In genomic region chr10:129031233-129032150, GRCh38 we compare ENCODE assay signal across 9 cellular contexts.
A peak's percentile ranks its signal among the peaks of the same experiment; 100 is the strongest.
DNase-seq lines count a peak whose midpoint lies in the region; ATAC-seq and TF ChIP-seq lines count a peak whose summit lies in the region.
"Had no signal": no experiment of that assay in that cellular context is flagged by ENCODE, and none has a peak within 500 bp of the region (broad histone marks: within the 10 kb centered on the region; RNA-seq: fewer than 3 reads in every experiment).

No MANE protein-coding gene starts in this region.

- peaks cover 37% of the 10 kb centered on the region for H3K4me1 Mint-ChIP-seq in GM23338

- H3K4me1 ChIP-seq in DND-41 (ENCODE audit: insufficient read depth, low read length) (peaks cover 54% of the 10 kb centered on the region), GM23338 (ENCODE audit: insufficient read depth) (peaks cover 16% of the 10 kb centered on the region; the same call in 1 of the 2 replicates)

- H3K27ac ChIP-seq in DND-41 (ENCODE audit: low read length) (peak overlapping the region; percentile 78), GM23338 (ENCODE audit: low read depth) (no peak overlapping the region)

- H3K9me3 Mint-ChIP-seq in GM23338: no peaks in the 10 kb centered on the region
- H3K9me3 Mint-ChIP-seq: T-helper 1 cell treated with Interleukin-12 subunit alpha and Interleukin-12 subunit beta and Interleukin-4 antibody, amounts not matched to agents 30 μg/mL and 1 μg/mL, for 36 hours had no signal

- TF ChIP-seq CTCF in DND-41 (IDR thresholded peaks at IDR 0.05; ENCODE audit: borderline replicate concordance, extremely low read depth, low read length, poor library complexity, severe bottlenecking) (peak; percentile 99), GM23338 (conservative IDR thresholded peaks at IDR 0.05; ENCODE audit: low read depth in 2 of 2) (peak; percentile 94 to 96), omental fat pad (IDR thresholded peaks at IDR 0.05) (peak in 2 of 3 donors; percentile 49 to 78)

- H3K36me3 ChIP-seq in DND-41 (ENCODE audit: insufficient read depth, low read length) (no peaks in the 10 kb centered on the region), GM23338 (ENCODE audit: insufficient read depth) (no peaks in the 10 kb centered on the region)

- H3K9ac ChIP-seq in DND-41 (ENCODE audit: low read depth, low read length): peak overlapping the region; percentile 33

- H3K4me2 ChIP-seq in DND-41 (ENCODE audit: insufficient read depth, low read length): peak overlapping the region; percentile 46
- H3K4me2 ChIP-seq in GM23338: no peak overlapping the region

- no peaks in the 10 kb centered on the region for H3K9me3 ChIP-seq in DND-41 (ENCODE audit: insufficient read depth, low read length, severe bottlenecking)

- H3K27me3 ChIP-seq in DND-41 (ENCODE audit: insufficient read depth, low read length, poor library complexity) (no peaks in the 10 kb centered on the region), GM23338 (ENCODE audit: insufficient read depth) (no peaks in the 10 kb centered on the region)

- H3K4me3 Mint-ChIP-seq in GM23338: no peak overlapping the region
- H3K4me3 Mint-ChIP-seq: T-helper 1 cell treated with Interleukin-12 subunit alpha and Interleukin-12 subunit beta and Interleukin-4 antibody, amounts not matched to agents 30 μg/mL and 1 μg/mL, for 36 hours had no signal

- H2AFZ ChIP-seq in DND-41 (ENCODE audit: low read depth, low read length) (peak overlapping the region; percentile 38), GM23338 (peak overlapping the region; percentile 4; the same call in 1 of the 2 replicates)

- H3K79me2 ChIP-seq in DND-41 (ENCODE audit: insufficient read depth, low read length) (no peaks in the 10 kb centered on the region), GM23338 (replicated peaks; ENCODE audit: insufficient read depth) (no peaks in the 10 kb centered on the region)

- H3K27ac Mint-ChIP-seq in GM23338: no peak overlapping the region
- H3K27ac Mint-ChIP-seq: T-helper 1 cell treated with Interleukin-12 subunit alpha and Interleukin-12 subunit beta and Interleukin-4 antibody, amounts not matched to agents 30 μg/mL and 1 μg/mL, for 36 hours had no signal

- no peaks in the 10 kb centered on the region for H3K9me2 ChIP-seq in GM23338 (ENCODE audit: insufficient read depth)

- ATAC-seq in DND-41 (ENCODE audit: insufficient read depth, low read depth) (peak; percentile 62), GM23338 (peak; percentile 99), omental fat pad (ENCODE audit: low FRiP score) (peak; percentile 81), HG03457 (IDR thresholded peaks at IDR 0.05; ENCODE audit: unreplicated experiment) (no peak)

- peaks cover 2% of the 10 kb centered on the region for H3K27me3 Mint-ChIP-seq in GM23338 (ENCODE audit: insufficient read depth, low read depth, poor library complexity)

- no peaks in the 10 kb centered on the region for H3K36me3 Mint-ChIP-seq in GM23338 (ENCODE audit: low read depth)

- no peaks in the 10 kb centered on the region for H3F3A ChIP-seq in GM23338 (replicated peaks; ENCODE audit: low read depth)

- H3K4me3 ChIP-seq in DND-41 (ENCODE audit: low read depth in 1 of 2, low read length in 2 of 2) (peak overlapping the region in 1 of 2 experiments; percentile 26; a peak in 1 of 4 replicates), GM23338 (no peak overlapping the region)

- H4K20me1 ChIP-seq in DND-41 (ENCODE audit: insufficient read depth, low read length) (no peaks in the 10 kb centered on the region), GM23338 (replicated peaks; ENCODE audit: insufficient read depth) (no peaks in the 10 kb centered on the region)

- DNase-seq in DND-41: peak; percentile 72
- peak; percentile 80 for DNase-seq in GM23338 (ENCODE audit: low spot score)
- peak; percentile 55 for DNase-seq in NCI-H345 (lab: John Stamatoyannopoulos, UW)
- peak; percentile 77 for DNase-seq in activated CD8-positive, alpha-beta memory T cell treated with anti-CD3 and anti-CD28 coated beads, Interleukin-2, amount 50 U/mL, for 48 hours
- peak; percentile 2 for DNase-seq in fibroblast of peridontal ligament (ENCODE audit: extremely low read depth)
- DNase-seq in omental fat pad (ENCODE audit: low spot score): no peak
- no peak for DNase-seq in A172 (ENCODE audit: low spot score)

TF ChIP-seq in GM23338, 12 proteins besides CTCF, POLR2A, EP300 and RAD21 (continues in another document):
- no peak for TF ChIP-seq REST (IDR thresholded peaks at IDR 0.05; ENCODE audit: unreplicated experiment)
- TF ChIP-seq JUNB (IDR thresholded peaks at IDR 0.05; ENCODE audit: unreplicated experiment): no peak
- no peak for TF ChIP-seq ZNF331 (CRISPR knock-in tag; IDR thresholded peaks at IDR 0.05; ENCODE audit: low read depth)
- TF ChIP-seq EZH2phosphoT487 (IDR thresholded peaks at IDR 0.05; ENCODE audit: unreplicated experiment): no peak
- TF ChIP-seq NANOG (IDR thresholded peaks at IDR 0.05; ENCODE audit: borderline replicate concordance): no peak
- TF ChIP-seq POLR2AphosphoS5 (IDR thresholded peaks at IDR 0.05; ENCODE audit: low read depth): no peak
- no peak for TF ChIP-seq ZNF114 (CRISPR knock-in tag; IDR thresholded peaks at IDR 0.05)
- no peak for TF ChIP-seq ETS1 (IDR thresholded peaks at IDR 0.05)
- TF ChIP-seq EZH2 (IDR thresholded peaks at IDR 0.05; ENCODE audit: low read depth, unreplicated experiment): no peak

Comparison
In these comparisons a context has a peak if more than half of its experiments do, and no peak if none do; other contexts are left out.
1. DNase-seq: peak in DND-41 (single experiment), GM23338 (single experiment), NCI-H345 (single experiment), activated CD8-positive, alpha-beta memory T cell treated with anti-CD3 and anti-CD28 coated beads, Interleukin-2, amount 50 U/mL, for 48 hours (single experiment) and fibroblast of peridontal ligament (single experiment); none in omental fat pad (single experiment) and A172 (single experiment).
2. Peak in every context shown above with its lines, with median percentiles within 50 percentile points of each other: CTCF ChIP-seq.